2 cellular contexts compared by ENCODE assay signal in the genomic region with DNA sequence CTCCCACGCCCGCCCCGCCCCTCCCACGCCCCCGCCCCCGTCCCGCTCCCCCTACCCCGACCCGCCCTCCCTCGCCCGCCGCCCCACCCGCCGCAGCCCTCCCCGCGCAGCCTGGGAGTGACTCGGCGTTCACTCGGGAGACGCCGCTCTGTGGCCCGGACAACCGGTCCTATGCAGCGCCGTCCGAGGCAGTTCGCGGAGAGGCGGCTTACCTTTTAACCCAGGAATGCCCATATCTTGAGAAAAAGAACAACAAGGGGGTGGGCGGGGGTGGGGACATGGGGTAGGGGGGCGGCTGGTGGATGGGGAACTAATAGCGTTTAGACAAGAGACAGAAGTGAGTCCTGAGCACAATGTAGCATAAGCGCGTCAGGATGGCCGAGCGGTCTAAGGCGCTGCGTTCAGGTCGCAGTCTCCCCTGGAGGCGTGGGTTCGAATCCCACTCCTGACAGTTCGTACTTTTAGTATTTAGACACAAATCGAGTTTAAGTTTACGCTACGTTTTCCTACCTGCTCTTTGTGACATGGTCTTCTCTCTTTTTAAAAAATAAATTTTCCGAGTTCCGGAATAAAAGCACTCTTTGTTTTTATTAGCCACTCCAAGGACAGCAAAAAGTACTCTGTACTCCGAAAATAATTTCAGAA.
TF ChIP-seq lines count a peak whose summit lies in the region.

No MANE protein-coding gene starts in this region.

TF ChIP-seq in HCT116, 20 proteins besides CTCF, POLR2A, EP300 and RAD21 (continued from another document):
- TF ChIP-seq YY1 (IDR thresholded peaks at IDR 0.05; ENCODE audit: extremely low read depth, insufficient replicate concordance, low read depth, low read length) (peak; percentile 33), EGR1 (IDR thresholded peaks at IDR 0.05; ENCODE audit: low read depth) (0 out of 2 replicates have a peak, but pooled peaks have one; percentile 41), CBX3 (IDR thresholded peaks at IDR 0.05; ENCODE audit: low read depth) (peak; percentile 27; the same call in 1 of the 2 replicates)
- TF ChIP-seq, protein P1, sequence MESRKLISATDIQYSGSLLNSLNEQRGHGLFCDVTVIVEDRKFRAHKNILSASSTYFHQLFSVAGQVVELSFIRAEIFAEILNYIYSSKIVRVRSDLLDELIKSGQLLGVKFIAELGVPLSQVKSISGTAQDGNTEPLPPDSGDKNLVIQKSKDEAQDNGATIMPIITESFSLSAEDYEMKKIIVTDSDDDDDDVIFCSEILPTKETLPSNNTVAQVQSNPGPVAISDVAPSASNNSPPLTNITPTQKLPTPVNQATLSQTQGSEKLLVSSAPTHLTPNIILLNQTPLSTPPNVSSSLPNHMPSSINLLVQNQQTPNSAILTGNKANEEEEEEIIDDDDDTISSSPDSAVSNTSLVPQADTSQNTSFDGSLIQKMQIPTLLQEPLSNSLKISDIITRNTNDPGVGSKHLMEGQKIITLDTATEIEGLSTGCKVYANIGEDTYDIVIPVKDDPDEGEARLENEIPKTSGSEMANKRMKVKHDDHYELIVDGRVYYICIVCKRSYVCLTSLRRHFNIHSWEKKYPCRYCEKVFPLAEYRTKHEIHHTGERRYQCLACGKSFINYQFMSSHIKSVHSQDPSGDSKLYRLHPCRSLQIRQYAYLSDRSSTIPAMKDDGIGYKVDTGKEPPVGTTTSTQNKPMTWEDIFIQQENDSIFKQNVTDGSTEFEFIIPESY (IDR thresholded peaks at IDR 0.05; ENCODE audit: extremely low read depth, insufficient replicate concordance, low read length), result no peak
- TF ChIP-seq, protein P2, sequence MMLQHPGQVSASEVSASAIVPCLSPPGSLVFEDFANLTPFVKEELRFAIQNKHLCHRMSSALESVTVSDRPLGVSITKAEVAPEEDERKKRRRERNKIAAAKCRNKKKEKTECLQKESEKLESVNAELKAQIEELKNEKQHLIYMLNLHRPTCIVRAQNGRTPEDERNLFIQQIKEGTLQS (IDR thresholded peaks at IDR 0.05), result peak; percentile 97

TF ChIP-seq in SK-N-SH, 30 proteins besides CTCF, POLR2A, EP300 and RAD21 (continued from another document):
- TF ChIP-seq RFX5 (IDR thresholded peaks at IDR 0.05; ENCODE audit: low read length), result no peak
- TF ChIP-seq TCF12 (IDR thresholded peaks at IDR 0.05), result no peak
- TF ChIP-seq GATA2 (CRISPR knock-in tag; IDR thresholded peaks at IDR 0.05), result no peak
- no peak for TF ChIP-seq MXI1 (IDR thresholded peaks at IDR 0.05; ENCODE audit: low read depth, low read length)
- TF ChIP-seq POLR2AphosphoS5 (IDR thresholded peaks at IDR 0.05; ENCODE audit: low read depth, low read length), result peak; percentile 48; the same call in 1 of the 2 replicates
- TF ChIP-seq, protein P3, sequence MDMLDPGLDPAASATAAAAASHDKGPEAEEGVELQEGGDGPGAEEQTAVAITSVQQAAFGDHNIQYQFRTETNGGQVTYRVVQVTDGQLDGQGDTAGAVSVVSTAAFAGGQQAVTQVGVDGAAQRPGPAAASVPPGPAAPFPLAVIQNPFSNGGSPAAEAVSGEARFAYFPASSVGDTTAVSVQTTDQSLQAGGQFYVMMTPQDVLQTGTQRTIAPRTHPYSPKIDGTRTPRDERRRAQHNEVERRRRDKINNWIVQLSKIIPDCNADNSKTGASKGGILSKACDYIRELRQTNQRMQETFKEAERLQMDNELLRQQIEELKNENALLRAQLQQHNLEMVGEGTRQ (IDR thresholded peaks at IDR 0.05; ENCODE audit: borderline replicate concordance, low read depth, low read length), result no peak
- peak; percentile 64 for TF ChIP-seq CHD2 (IDR thresholded peaks at IDR 0.05; ENCODE audit: low read length, partially characterized antibody)
- no peak for TF ChIP-seq FOXJ3 (CRISPR knock-in tag; IDR thresholded peaks at IDR 0.05)
- TF ChIP-seq JUND (IDR thresholded peaks at IDR 0.05), result no peak
- no peak for TF ChIP-seq MEF2A (IDR thresholded peaks at IDR 0.05; ENCODE audit: borderline replicate concordance, low read depth)
- TF ChIP-seq RCOR1 (IDR thresholded peaks at IDR 0.05; ENCODE audit: low read length), result peak; percentile 42; the same call in 1 of the 2 replicates
- no peak for TF ChIP-seq EZH2phosphoT487 (IDR thresholded peaks at IDR 0.05; ENCODE audit: borderline replicate concordance, low read depth)
- TF ChIP-seq, protein P4, sequence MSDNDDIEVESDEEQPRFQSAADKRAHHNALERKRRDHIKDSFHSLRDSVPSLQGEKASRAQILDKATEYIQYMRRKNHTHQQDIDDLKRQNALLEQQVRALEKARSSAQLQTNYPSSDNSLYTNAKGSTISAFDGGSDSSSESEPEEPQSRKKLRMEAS (IDR thresholded peaks at IDR 0.05; ENCODE audit: low read depth), result no peak
- TF ChIP-seq SMC3 (IDR thresholded peaks at IDR 0.05; ENCODE audit: low read depth, low read length), result no peak
- TF ChIP-seq, protein P5, sequence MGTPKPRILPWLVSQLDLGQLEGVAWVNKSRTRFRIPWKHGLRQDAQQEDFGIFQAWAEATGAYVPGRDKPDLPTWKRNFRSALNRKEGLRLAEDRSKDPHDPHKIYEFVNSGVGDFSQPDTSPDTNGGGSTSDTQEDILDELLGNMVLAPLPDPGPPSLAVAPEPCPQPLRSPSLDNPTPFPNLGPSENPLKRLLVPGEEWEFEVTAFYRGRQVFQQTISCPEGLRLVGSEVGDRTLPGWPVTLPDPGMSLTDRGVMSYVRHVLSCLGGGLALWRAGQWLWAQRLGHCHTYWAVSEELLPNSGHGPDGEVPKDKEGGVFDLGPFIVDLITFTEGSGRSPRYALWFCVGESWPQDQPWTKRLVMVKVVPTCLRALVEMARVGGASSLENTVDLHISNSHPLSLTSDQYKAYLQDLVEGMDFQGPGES (IDR thresholded peaks at IDR 0.05; ENCODE audit: low read depth, low read length), result no peak
- TF ChIP-seq, protein P6, sequence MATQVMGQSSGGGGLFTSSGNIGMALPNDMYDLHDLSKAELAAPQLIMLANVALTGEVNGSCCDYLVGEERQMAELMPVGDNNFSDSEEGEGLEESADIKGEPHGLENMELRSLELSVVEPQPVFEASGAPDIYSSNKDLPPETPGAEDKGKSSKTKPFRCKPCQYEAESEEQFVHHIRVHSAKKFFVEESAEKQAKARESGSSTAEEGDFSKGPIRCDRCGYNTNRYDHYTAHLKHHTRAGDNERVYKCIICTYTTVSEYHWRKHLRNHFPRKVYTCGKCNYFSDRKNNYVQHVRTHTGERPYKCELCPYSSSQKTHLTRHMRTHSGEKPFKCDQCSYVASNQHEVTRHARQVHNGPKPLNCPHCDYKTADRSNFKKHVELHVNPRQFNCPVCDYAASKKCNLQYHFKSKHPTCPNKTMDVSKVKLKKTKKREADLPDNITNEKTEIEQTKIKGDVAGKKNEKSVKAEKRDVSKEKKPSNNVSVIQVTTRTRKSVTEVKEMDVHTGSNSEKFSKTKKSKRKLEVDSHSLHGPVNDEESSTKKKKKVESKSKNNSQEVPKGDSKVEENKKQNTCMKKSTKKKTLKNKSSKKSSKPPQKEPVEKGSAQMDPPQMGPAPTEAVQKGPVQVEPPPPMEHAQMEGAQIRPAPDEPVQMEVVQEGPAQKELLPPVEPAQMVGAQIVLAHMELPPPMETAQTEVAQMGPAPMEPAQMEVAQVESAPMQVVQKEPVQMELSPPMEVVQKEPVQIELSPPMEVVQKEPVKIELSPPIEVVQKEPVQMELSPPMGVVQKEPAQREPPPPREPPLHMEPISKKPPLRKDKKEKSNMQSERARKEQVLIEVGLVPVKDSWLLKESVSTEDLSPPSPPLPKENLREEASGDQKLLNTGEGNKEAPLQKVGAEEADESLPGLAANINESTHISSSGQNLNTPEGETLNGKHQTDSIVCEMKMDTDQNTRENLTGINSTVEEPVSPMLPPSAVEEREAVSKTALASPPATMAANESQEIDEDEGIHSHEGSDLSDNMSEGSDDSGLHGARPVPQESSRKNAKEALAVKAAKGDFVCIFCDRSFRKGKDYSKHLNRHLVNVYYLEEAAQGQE (IDR thresholded peaks at IDR 0.05; ENCODE audit: low read depth, low read length), result 0 out of 2 replicates have a peak, but pooled peaks have one; percentile 42
- no peak for TF ChIP-seq SIN3A (IDR thresholded peaks at IDR 0.05; ENCODE audit: borderline replicate concordance, low read depth, low read length)
- TF ChIP-seq NRF1 (IDR thresholded peaks at IDR 0.05; ENCODE audit: low read depth, low read length), result 0 out of 2 replicates have a peak, but pooled peaks have one; percentile 32
- TF ChIP-seq, protein P7, sequence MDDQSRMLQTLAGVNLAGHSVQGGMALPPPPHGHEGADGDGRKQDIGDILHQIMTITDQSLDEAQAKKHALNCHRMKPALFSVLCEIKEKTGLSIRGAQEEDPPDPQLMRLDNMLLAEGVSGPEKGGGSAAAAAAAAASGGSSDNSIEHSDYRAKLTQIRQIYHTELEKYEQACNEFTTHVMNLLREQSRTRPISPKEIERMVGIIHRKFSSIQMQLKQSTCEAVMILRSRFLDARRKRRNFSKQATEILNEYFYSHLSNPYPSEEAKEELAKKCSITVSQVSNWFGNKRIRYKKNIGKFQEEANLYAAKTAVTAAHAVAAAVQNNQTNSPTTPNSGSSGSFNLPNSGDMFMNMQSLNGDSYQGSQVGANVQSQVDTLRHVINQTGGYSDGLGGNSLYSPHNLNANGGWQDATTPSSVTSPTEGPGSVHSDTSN (IDR thresholded peaks at IDR 0.05), result no peak
- TF ChIP-seq, protein P1 (IDR thresholded peaks at IDR 0.05; ENCODE audit: borderline replicate concordance, low read depth), result no peak
- no peak for TF ChIP-seq FOXM1 (IDR thresholded peaks at IDR 0.05; ENCODE audit: low read depth)
- TF ChIP-seq TAF1 (IDR thresholded peaks at IDR 0.05; ENCODE audit: borderline replicate concordance, low read depth, low read length), result no peak
- TF ChIP-seq, protein P8, sequence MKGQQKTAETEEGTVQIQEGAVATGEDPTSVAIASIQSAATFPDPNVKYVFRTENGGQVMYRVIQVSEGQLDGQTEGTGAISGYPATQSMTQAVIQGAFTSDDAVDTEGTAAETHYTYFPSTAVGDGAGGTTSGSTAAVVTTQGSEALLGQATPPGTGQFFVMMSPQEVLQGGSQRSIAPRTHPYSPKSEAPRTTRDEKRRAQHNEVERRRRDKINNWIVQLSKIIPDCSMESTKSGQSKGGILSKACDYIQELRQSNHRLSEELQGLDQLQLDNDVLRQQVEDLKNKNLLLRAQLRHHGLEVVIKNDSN (IDR thresholded peaks at IDR 0.05; ENCODE audit: borderline replicate concordance, low read depth), result no peak
- no peak for TF ChIP-seq ELF1 (IDR thresholded peaks at IDR 0.05)
- no peak for TF ChIP-seq GABPA (IDR thresholded peaks at IDR 0.05; ENCODE audit: low read depth)
- TF ChIP-seq YY1 (IDR thresholded peaks at IDR 0.05; ENCODE audit: low read depth), result no peak
- peak; percentile 68 for TF ChIP-seq FOSL2 (IDR thresholded peaks at IDR 0.05; ENCODE audit: borderline replicate concordance, low read depth)
TF ChIP-seq in SK-N-SH: peak in this region for 7.
